20 cellular contexts compared by ENCODE assay signal in the genomic region with DNA sequence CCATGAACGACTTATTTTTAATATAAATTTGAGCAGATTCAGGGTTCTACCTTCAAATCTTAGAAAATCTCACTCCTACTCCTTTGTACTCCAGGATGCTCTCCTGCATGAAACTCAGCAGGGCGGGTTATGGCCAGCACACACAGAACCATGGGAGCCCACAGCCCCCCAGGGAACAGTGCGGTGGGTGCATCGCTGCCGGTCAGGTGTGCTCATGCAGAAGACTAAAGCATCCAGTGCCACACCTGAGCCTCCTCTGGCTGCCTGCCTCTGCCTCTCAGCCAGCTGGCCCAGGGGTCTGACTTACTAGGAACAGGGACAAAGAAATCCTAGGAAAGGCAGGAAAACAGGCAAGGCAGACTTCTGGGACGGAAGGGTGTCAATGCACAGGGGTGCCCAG. TPM values are rescaled to one million over a fixed set of nuclear protein-coding genes. Genes with fewer than 3 reads are reported as not detected.
DNase-seq lines count a peak whose midpoint lies in the region; ATAC-seq and TF ChIP-seq lines count a peak whose summit lies in the region.
"Had no signal": no experiment of that assay in that cellular context is flagged by ENCODE, and none has a peak within 500 bp of the region (broad histone marks: within the 10 kb centered on the region; RNA-seq: fewer than 3 reads in every experiment).

No MANE protein-coding gene starts in this region.

- H3K27ac ChIP-seq in VCaP (peak overlapping the region; percentile 83), stomach (peak overlapping the region in 2 of 5 donors; percentile 3 to 44)
- H3K27ac ChIP-seq: dorsolateral prefrontal cortex, ovary, sigmoid colon had no signal

- H3K4me1 ChIP-seq in stomach = peaks cover 18 to 76% (median 31%) of the 10 kb centered on the region in 4 donors
- H3K4me1 ChIP-seq: BE2C, sigmoid colon had no signal

- H3K27me3 ChIP-seq in stomach = no peaks in the 10 kb centered on the region
- H3K27me3 ChIP-seq: BE2C, ovary, sigmoid colon had no signal

- TF ChIP-seq POLR2A in stomach (IDR thresholded peaks at IDR 0.05) = no peak

- POLR2A ChIA-PET in activated CD8-positive, alpha-beta T cell treated with anti-CD3 and anti-CD28 coated beads, Interleukin-2, amount 10 ng/mL, durations not matched to agents 7 days and 5 days (lab: Charles Lee) = no interaction called here
- POLR2A ChIA-PET in activated CD8-positive, alpha-beta T cell treated with anti-CD3 and anti-CD28 coated beads for 36 hours (lab: Charles Lee) = interaction anchor here (1.1 kb wide), 1 partner anchor 15 kb away, joined by 5 read pairs; no protein-coding TSS in a partner anchor

- 73 to 88% (median 74%) methylated on average over 6 of the region's 6 CpGs for WGBS in stomach, 5 donors

- H3K4me3 Mint-ChIP-seq in activated CD8-positive, alpha-beta T cell treated with anti-CD3 and anti-CD28 coated beads, Interleukin-2, amount 10 ng/mL, durations not matched to agents 7 days and 5 days = no peak overlapping the region
- H3K4me3 Mint-ChIP-seq in activated CD8-positive, alpha-beta T cell treated with anti-CD3 and anti-CD28 coated beads for 36 hours = no peak overlapping the region
- no peak overlapping the region for H3K4me3 Mint-ChIP-seq in mesothelial cell of epicardium
- H3K4me3 Mint-ChIP-seq: activated B cell treated with CpG ODN at 0.5 μM for 24 hours had no signal

- no peak for DNase-seq in activated CD8-positive, alpha-beta T cell treated with anti-CD3 and anti-CD28 coated beads, Interleukin-2, amount 10 ng/mL, durations not matched to agents 7 days and 5 days
- no peak for DNase-seq in activated CD8-positive, alpha-beta T cell treated with anti-CD3 and anti-CD28 coated beads for 36 hours
- DNase-seq in mesothelial cell of epicardium (ENCODE audit: low spot score in 2 of 2, unreplicated experiment in 2 of 2) (no peak), stomach (peak; percentile 24), CD1c-positive myeloid dendritic cell (ENCODE audit: extremely low spot score) (no peak), NCI-H446 (lab: John Stamatoyannopoulos, UW) (no peak)
- DNase-seq: activated B cell treated with CpG ODN at 0.5 μM for 24 hours; activated effector memory CD4-positive, alpha-beta T cell treated with anti-CD3 and anti-CD28 coated beads, Interleukin-2, amount 50 U/mL, for 16 hours; BE2C; dorsolateral prefrontal cortex; HCEC 1CT; left ventricle myocardium superior; MM.1S; NCI-H1436 treated with DMSO at 0.1 percent for 48 hours; OCI-M1; ovary; sigmoid colon; stimulated activated naive CD8-positive, alpha-beta T cell treated with anti-CD3 and anti-CD28 coated beads, Interleukin-15, Interleukin-2, amounts not matched to agents 100 U/mL and 50 U/mL, for 24 hours had no signal

- no peaks in the 10 kb centered on the region for H3K9me3 Mint-ChIP-seq in activated CD8-positive, alpha-beta T cell treated with anti-CD3 and anti-CD28 coated beads, Interleukin-2, amount 10 ng/mL, durations not matched to agents 7 days and 5 days (ENCODE audit: insufficient read depth)
- no peaks in the 10 kb centered on the region for H3K9me3 Mint-ChIP-seq in activated CD8-positive, alpha-beta T cell treated with anti-CD3 and anti-CD28 coated beads for 36 hours
- H3K9me3 Mint-ChIP-seq in mesothelial cell of epicardium = no peaks in the 10 kb centered on the region
- H3K9me3 Mint-ChIP-seq: activated B cell treated with CpG ODN at 0.5 μM for 24 hours had no signal

- ATAC-seq in activated CD8-positive, alpha-beta T cell treated with anti-CD3 and anti-CD28 coated beads, Interleukin-2, amount 10 ng/mL, durations not matched to agents 7 days and 5 days = no peak
- ATAC-seq in activated CD8-positive, alpha-beta T cell treated with anti-CD3 and anti-CD28 coated beads for 36 hours = no peak
- no peak for ATAC-seq in HG02588 (IDR thresholded peaks at IDR 0.05; ENCODE audit: unreplicated experiment)
- ATAC-seq: left ventricle myocardium superior; stimulated activated naive CD8-positive, alpha-beta T cell treated with anti-CD3 and anti-CD28 coated beads, Interleukin-15, Interleukin-2, amounts not matched to agents 100 U/mL and 50 U/mL, for 24 hours had no signal

- H3K27me3 Mint-ChIP-seq in activated CD8-positive, alpha-beta T cell treated with anti-CD3 and anti-CD28 coated beads, Interleukin-2, amount 10 ng/mL, durations not matched to agents 7 days and 5 days (ENCODE audit: low read depth) = no peaks in the 10 kb centered on the region
- H3K27me3 Mint-ChIP-seq in activated CD8-positive, alpha-beta T cell treated with anti-CD3 and anti-CD28 coated beads for 36 hours = no peaks in the 10 kb centered on the region
- no peaks in the 10 kb centered on the region for H3K27me3 Mint-ChIP-seq in mesothelial cell of epicardium (ENCODE audit: low read depth)
- H3K27me3 Mint-ChIP-seq: activated B cell treated with CpG ODN at 0.5 μM for 24 hours had no signal

- CTCF ChIA-PET in activated CD8-positive, alpha-beta T cell treated with anti-CD3 and anti-CD28 coated beads, Interleukin-2, amount 10 ng/mL, durations not matched to agents 7 days and 5 days (lab: Charles Lee) = no interaction called here
- CTCF ChIA-PET in activated CD8-positive, alpha-beta T cell treated with anti-CD3 and anti-CD28 coated beads for 36 hours (lab: Charles Lee) = no interaction called here

- H3K36me3 ChIP-seq in stomach = peaks cover 59 to 72% (median 69%) of the 10 kb centered on the region in 4 donors
- H3K36me3 ChIP-seq: ovary had no signal

- H3K4me3 ChIP-seq in stomach = no peak overlapping the region
- H3K4me3 ChIP-seq: dorsolateral prefrontal cortex, ovary, sigmoid colon had no signal

- TF ChIP-seq EP300 in stomach (IDR thresholded peaks at IDR 0.05) = no peak

- TF ChIP-seq CTCF in activated CD8-positive, alpha-beta T cell treated with anti-CD3 and anti-CD28 coated beads for 36 hours (IDR thresholded peaks at IDR 0.05) = no peak
- TF ChIP-seq CTCF in VCaP (conservative IDR thresholded peaks at IDR 0.05) = no peak
- no peak for TF ChIP-seq CTCF in mesothelial cell of epicardium (IDR thresholded peaks at IDR 0.05; ENCODE audit: unreplicated experiment)
- TF ChIP-seq CTCF in stomach (IDR thresholded peaks at IDR 0.05) = no peak

- no peaks in the 10 kb centered on the region for H3K9me3 ChIP-seq in stomach
- H3K9me3 ChIP-seq: BE2C, ovary, sigmoid colon had no signal

- intact Hi-C loops in activated CD8-positive, alpha-beta T cell treated with anti-CD3 and anti-CD28 coated beads for 36 hours (cut with micrococcal nuclease) = no loop called here
- intact Hi-C loops in stomach (cut with DNase I; ENCODE audit: low total_unique reads) = no loop called here

- peaks cover 65% of the 10 kb centered on the region for H3K4me1 Mint-ChIP-seq in activated CD8-positive, alpha-beta T cell treated with anti-CD3 and anti-CD28 coated beads, Interleukin-2, amount 10 ng/mL, durations not matched to agents 7 days and 5 days (ENCODE audit: low read depth)
- peaks cover 42% of the 10 kb centered on the region for H3K4me1 Mint-ChIP-seq in activated CD8-positive, alpha-beta T cell treated with anti-CD3 and anti-CD28 coated beads for 36 hours (ENCODE audit: low read depth)
- peaks cover 26% of the 10 kb centered on the region for H3K4me1 Mint-ChIP-seq in mesothelial cell of epicardium

- peaks cover 68% of the 10 kb centered on the region for H3K36me3 Mint-ChIP-seq in activated CD8-positive, alpha-beta T cell treated with anti-CD3 and anti-CD28 coated beads, Interleukin-2, amount 10 ng/mL, durations not matched to agents 7 days and 5 days (ENCODE audit: low read depth)
- H3K36me3 Mint-ChIP-seq in activated CD8-positive, alpha-beta T cell treated with anti-CD3 and anti-CD28 coated beads for 36 hours (ENCODE audit: low read depth) = peaks cover 74% of the 10 kb centered on the region
- peaks cover 48% of the 10 kb centered on the region for H3K36me3 Mint-ChIP-seq in mesothelial cell of epicardium

- peak overlapping the region; percentile 70 for H3K27ac Mint-ChIP-seq in activated CD8-positive, alpha-beta T cell treated with anti-CD3 and anti-CD28 coated beads, Interleukin-2, amount 10 ng/mL, durations not matched to agents 7 days and 5 days
- no peak overlapping the region for H3K27ac Mint-ChIP-seq in activated CD8-positive, alpha-beta T cell treated with anti-CD3 and anti-CD28 coated beads for 36 hours
- H3K27ac Mint-ChIP-seq in mesothelial cell of epicardium = peak overlapping the region; percentile 40

RNA-seq across cellular contexts. Expression of gene EZR, which starts 31.8 kb away (rescaled TPM):
- total RNA-seq in activated CD8-positive, alpha-beta T cell treated with anti-CD3 and anti-CD28 coated beads, Interleukin-2, amount 10 ng/mL, durations not matched to agents 7 days and 5 days = 100 to 1,000 TPM; 177 to 180 TPM
- 100 to 1,000 TPM; 199 to 206 TPM for total RNA-seq in activated CD8-positive, alpha-beta T cell treated with anti-CD3 and anti-CD28 coated beads for 36 hours
- total RNA-seq in mesothelial cell of epicardium = 195 to 208 TPM (median 204 TPM) in 3 replicates
- total RNA-seq in stomach = 100 to 1,000 TPM in 3 of 5 donors, 10 to 100 TPM in 2; 69.5 to 317 (median 295) TPM
- 100 to 1,000 TPM; 121 to 231 (median 205) TPM for polyA plus RNA-seq in stomach
